ENCODE assay signal across 8 cellular contexts in genomic region chr5:131382407-131383395, GRCh38.
DNase-seq lines count a peak whose midpoint lies in the region; ATAC-seq and TF ChIP-seq lines count a peak whose summit lies in the region.
"Had no signal": no experiment of that assay in that cellular context is flagged by ENCODE, and none has a peak within 500 bp of the region (broad histone marks: within the 10 kb centered on the region; RNA-seq: fewer than 3 reads in every experiment).

No MANE protein-coding gene starts in this region.

- H3K4me1 ChIP-seq in cardiac muscle cell (ENCODE audit: low read depth), result peaks cover 11% of the 10 kb centered on the region

- peaks cover 11 to 21% of the 10 kb centered on the region in 2 donors for H3K36me3 Mint-ChIP-seq in activated T-cell treated with anti-CD3 and anti-CD28 coated beads, Interleukin-2, amount 50 U/mL, for 72 hours (ENCODE audit: insufficient read depth in 2 of 2)

- H3K36me3 ChIP-seq in cardiac muscle cell, result no peaks in the 10 kb centered on the region

- no peaks in the 10 kb centered on the region for H3K9me3 ChIP-seq in cardiac muscle cell (ENCODE audit: low read depth)

- H3K27me3 Mint-ChIP-seq in activated T-cell treated with anti-CD3 and anti-CD28 coated beads, Interleukin-2, amount 50 U/mL, for 72 hours (ENCODE audit: low read depth), result no peaks in the 10 kb centered on the region

- peak; percentile 48 for TF ChIP-seq CTCF in cardiac muscle cell (IDR thresholded peaks at IDR 0.05; ENCODE audit: low read depth, low read length)

- peaks cover 98% of the 10 kb centered on the region for H3K4me1 Mint-ChIP-seq in activated T-cell treated with anti-CD3 and anti-CD28 coated beads, Interleukin-2, amount 50 U/mL, for 72 hours (ENCODE audit: low read depth)

- H3K9me3 Mint-ChIP-seq in activated T-cell treated with anti-CD3 and anti-CD28 coated beads, Interleukin-2, amount 50 U/mL, for 72 hours, result peaks cover 2 to 3% of the 10 kb centered on the region in 2 donors

- ATAC-seq in GM19452 (IDR thresholded peaks at IDR 0.05; ENCODE audit: unreplicated experiment) (peak; percentile 49), HG03432 (IDR thresholded peaks at IDR 0.05; ENCODE audit: unreplicated experiment) (peak; percentile 62)
- ATAC-seq in activated T-cell treated with anti-CD3 and anti-CD28 coated beads, Interleukin-2, amount 50 U/mL, for 72 hours (replicated peaks in 1 of 2), result peak; percentile 59 to 61

- no peak overlapping the region for H3K4me3 ChIP-seq in cardiac muscle cell

- peak; percentile 80 for DNase-seq in ELR (ENCODE audit: low read depth)
- peak; percentile 64 for DNase-seq in NCI-H82 (lab: John Stamatoyannopoulos, UW)
- peak; percentile 52 to 56 for DNase-seq in activated T-cell treated with anti-CD3 and anti-CD28 coated beads, Interleukin-2, amount 50 U/mL, for 72 hours
- DNase-seq in cardiac muscle cell (ENCODE audit: low read depth in 1 of 2, low spot score in 1 of 2), result peak; percentile 47 to 57
- peak; percentile 55 for DNase-seq in stimulated activated CD4-positive, alpha-beta T cell treated with anti-CD3 and anti-CD28 coated beads, Interleukin-4, amount 100 ng/mL, for 24 hours
- DNase-seq: left cardiac atrium had no signal

- peak overlapping the region; percentile 96 for H3K27ac Mint-ChIP-seq in activated T-cell treated with anti-CD3 and anti-CD28 coated beads, Interleukin-2, amount 50 U/mL, for 72 hours

- no peaks in the 10 kb centered on the region for H3K27me3 ChIP-seq in cardiac muscle cell

- H3K27ac ChIP-seq in cardiac muscle cell, result peak overlapping the region; percentile 9

- peak overlapping the region; percentile 60 to 73 for H3K4me3 Mint-ChIP-seq in activated T-cell treated with anti-CD3 and anti-CD28 coated beads, Interleukin-2, amount 50 U/mL, for 72 hours
